ENCODE assay signal across 19 cellular contexts in genomic region chr2:59824314-59824713, GRCh38.
DNase-seq lines count a peak whose midpoint lies in the region; ATAC-seq, FAIRE-seq and TF ChIP-seq lines count a peak whose summit lies in the region.
"Had no signal": no experiment of that assay in that cellular context is flagged by ENCODE, and none has a peak within 500 bp of the region (broad histone marks: within the 10 kb centered on the region; RNA-seq: fewer than 3 reads in every experiment).

No MANE protein-coding gene starts in this region.

- H3K27ac Mint-ChIP-seq in memory B cell = no peak overlapping the region
- H3K27ac Mint-ChIP-seq: CD14-positive monocyte; CD4-positive, alpha-beta memory T cell; H9 had no signal

- no peaks in the 10 kb centered on the region for H3K4me1 ChIP-seq in gastroesophageal sphincter
- H3K4me1 ChIP-seq: BLaER1 had no signal

- WGBS in gastroesophageal sphincter (ENCODE audit: low coverage in 1 of 2), 2 donors = 66 to 71% methylated on average over 4 of the region's 4 CpGs

- no peaks in the 10 kb centered on the region for H3K4me1 Mint-ChIP-seq in memory B cell
- H3K4me1 Mint-ChIP-seq: CD14-positive monocyte; CD4-positive, alpha-beta memory T cell; H9 had no signal

- H3K27me3 Mint-ChIP-seq in memory B cell = peaks cover 3% of the 10 kb centered on the region
- H3K27me3 Mint-ChIP-seq: CD4-positive, alpha-beta memory T cell had no signal

- no peak for TF ChIP-seq EP300 in gastroesophageal sphincter (IDR thresholded peaks at IDR 0.05)

- ATAC-seq in memory B cell (ENCODE audit: low read depth) (peak; percentile 24), gastroesophageal sphincter (no peak)

- H3K4me3 Mint-ChIP-seq in memory B cell = no peak overlapping the region
- H3K4me3 Mint-ChIP-seq: CD14-positive monocyte; CD4-positive, alpha-beta memory T cell; H9 had no signal

- no peak overlapping the region for H3K27ac ChIP-seq in gastroesophageal sphincter
- H3K27ac ChIP-seq: BLaER1 had no signal

- TF ChIP-seq POLR2A in gastroesophageal sphincter (IDR thresholded peaks at IDR 0.05) = no peak

- FAIRE-seq in frontal cortex (lab: Jason Lieb, UNC) (no peak), GM19239 (lab: Jason Lieb, UNC) (no peak)
- FAIRE-seq: GM12892, GM18507, HTR-8/SVneo had no signal

- no peaks in the 10 kb centered on the region for H3K27me3 ChIP-seq in gastroesophageal sphincter
- H3K27me3 ChIP-seq: BLaER1 had no signal

- no peaks in the 10 kb centered on the region for H3K36me3 Mint-ChIP-seq in memory B cell
- H3K36me3 Mint-ChIP-seq: CD14-positive monocyte; CD4-positive, alpha-beta memory T cell had no signal

- DNase-seq in NCI-H510A treated with DMSO at 0.1 percent for 48 hours (lab: John Stamatoyannopoulos, UW) (peak; percentile 40), NCI-H510A (lab: John Stamatoyannopoulos, UW) (no peak), DMS53 treated with DMSO at 0.1 percent for 48 hours (lab: John Stamatoyannopoulos, UW; ENCODE audit: unreplicated experiment) (peak; percentile 10), memory B cell (ENCODE audit: low spot score in 2 of 2) (no peak), frontal cortex (ENCODE audit: low spot score in 2 of 2) (no peak), GM19239 (ENCODE audit: insufficient read length, low spot score) (no peak)
- DNase-seq: 8988T; CD4-positive, alpha-beta memory T cell; DMS79; GDM1; GOT3; H9; IMR-90 had no signal

- no peaks in the 10 kb centered on the region for H3K9me3 ChIP-seq in gastroesophageal sphincter
- H3K9me3 ChIP-seq: BLaER1 had no signal

- no peak for TF ChIP-seq CTCF in gastroesophageal sphincter (IDR thresholded peaks at IDR 0.05)

- H3K36me3 ChIP-seq in gastroesophageal sphincter = no peaks in the 10 kb centered on the region
- H3K36me3 ChIP-seq: BLaER1 had no signal

- H3K9me3 Mint-ChIP-seq in memory B cell = no peaks in the 10 kb centered on the region
- H3K9me3 Mint-ChIP-seq: CD14-positive monocyte, H9 had no signal

- H3K4me3 ChIP-seq in gastroesophageal sphincter = no peak overlapping the region
- H3K4me3 ChIP-seq: BLaER1 had no signal

Comparison
In these comparisons a context has a peak if more than half of its experiments do, and no peak if none do; other contexts are left out.
1. DNase-seq: peak in NCI-H510A treated with DMSO at 0.1 percent for 48 hours (single experiment) and DMS53 treated with DMSO at 0.1 percent for 48 hours (single experiment); none in NCI-H510A (single experiment), memory B cell (0 of 2), frontal cortex (0 of 2) and GM19239 (single experiment).